ENCODE assay signal across 26 cellular contexts in the genomic region with DNA sequence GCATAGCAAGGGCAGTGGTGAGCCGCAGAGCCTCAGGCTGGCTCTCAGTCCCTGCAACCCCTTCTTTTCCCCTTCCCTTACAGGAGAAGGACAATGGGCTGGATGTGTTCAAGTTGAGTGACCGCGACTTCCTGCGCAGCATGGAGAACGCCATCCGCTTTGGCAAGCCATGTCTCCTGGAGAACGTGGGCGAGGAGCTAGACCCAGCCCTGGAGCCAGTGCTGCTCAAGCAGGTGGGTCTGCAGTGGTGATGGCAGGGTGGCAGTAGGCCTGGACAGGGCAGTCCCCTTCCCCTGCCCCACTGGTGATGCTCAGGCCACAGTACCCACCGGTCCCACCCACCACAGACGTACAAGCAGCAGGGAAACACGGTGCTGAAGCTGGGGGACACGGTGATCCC. TPM values are rescaled to one million over a fixed set of nuclear protein-coding genes. Genes with fewer than 3 reads are reported as not detected.
DNase-seq lines count a peak whose midpoint lies in the region; FAIRE-seq and TF ChIP-seq lines count a peak whose summit lies in the region.
"Had no signal": no experiment of that assay in that cellular context is flagged by ENCODE, and none has a peak within 500 bp of the region (broad histone marks: within the 10 kb centered on the region; RNA-seq: fewer than 3 reads in every experiment).

No MANE protein-coding gene starts in this region.

- H3K23ac ChIP-seq in mesenchymal stem cell (ENCODE audit: low read length in 2 of 2), result no peak overlapping the region

- no peak overlapping the region for H2BK120ac ChIP-seq in mesenchymal stem cell (ENCODE audit: low read depth, low read length)

- no peak overlapping the region for H2BK15ac ChIP-seq in mesenchymal stem cell (ENCODE audit: low read depth, poor library complexity, severe bottlenecking)

- no peaks in the 10 kb centered on the region for H3K4me1 Mint-ChIP-seq in activated T-cell treated with anti-CD3 and anti-CD28 coated beads, Interleukin-2, amount 50 U/mL, for 24 hours (ENCODE audit: low read depth)
- H3K4me1 Mint-ChIP-seq in chondrocyte (ENCODE audit: low read depth), result no peaks in the 10 kb centered on the region
- H3K4me1 Mint-ChIP-seq: B cell; CD4-positive, CD25-positive, alpha-beta regulatory T cell; GM23338 had no signal

- H3K27ac Mint-ChIP-seq in activated T-cell treated with anti-CD3 and anti-CD28 coated beads, Interleukin-2, amount 50 U/mL, for 24 hours, result peak overlapping the region; percentile 14
- H3K27ac Mint-ChIP-seq in chondrocyte (ENCODE audit: unreplicated experiment), result no peak overlapping the region
- H3K27ac Mint-ChIP-seq: B cell; CD8-positive, alpha-beta T cell; GM23338; HFFc6 had no signal

- peak; percentile 37 for FAIRE-seq in urothelium cell line (lab: Jason Lieb, UNC)
- FAIRE-seq in GM12891 (lab: Jason Lieb, UNC), result no peak
- FAIRE-seq: A204.1, G401.6, GM12878, GM18507, H54 had no signal

- no peak overlapping the region for H3K4me3 ChIP-seq in mesenchymal stem cell (ENCODE audit: insufficient read depth in 1 of 2, low read depth in 1 of 2, low read length in 2 of 2)
- H3K4me3 ChIP-seq: BLaER1, GM12878, GM23338, HAP-1 had no signal

- H3K36me3 Mint-ChIP-seq in activated T-cell treated with anti-CD3 and anti-CD28 coated beads, Interleukin-2, amount 50 U/mL, for 24 hours (ENCODE audit: low read depth), result peaks cover 30% of the 10 kb centered on the region
- H3K36me3 Mint-ChIP-seq in chondrocyte (ENCODE audit: low read depth), result peaks cover 10% of the 10 kb centered on the region

- no peak for DNase-seq in activated T-cell treated with anti-CD3 and anti-CD28 coated beads, Interleukin-2, amount 50 U/mL, for 24 hours
- no peak for DNase-seq in activated T-cell treated with anti-CD3 and anti-CD28 coated beads, Interleukin-2, amount 50 U/mL, for 48 hours
- peak; percentile 87 for DNase-seq in chondrocyte (ENCODE audit: low spot score)
- no peak for DNase-seq in mesenchymal stem cell
- DNase-seq in urothelium cell line (ENCODE audit: low spot score), result no peak
- DNase-seq in GM12891 (ENCODE audit: insufficient read length, low spot score), result no peak
- no peak for DNase-seq in NCI-H510A treated with DMSO at 0.1 percent for 48 hours (lab: John Stamatoyannopoulos, UW)
- DNase-seq in substantia nigra (lab: John Stamatoyannopoulos, UW), result no peak
- DNase-seq: Caco-2; CD4-positive, CD25-positive, alpha-beta regulatory T cell; CD8-positive, alpha-beta T cell; DMS153; DND-41; HFFc6 had no signal

- no peak overlapping the region for H3K27ac ChIP-seq in mesenchymal stem cell (ENCODE audit: low read length, poor library complexity, severe bottlenecking)
- H3K27ac ChIP-seq in substantia nigra (ENCODE audit: low read depth, low read length, poor library complexity, severe bottlenecking), result no peak overlapping the region
- H3K27ac ChIP-seq: 22Rv1, BLaER1, C4-2B had no signal

- H2BK5ac ChIP-seq in mesenchymal stem cell (ENCODE audit: low read depth, low read length, poor library complexity, severe bottlenecking), result no peak overlapping the region

- no peak overlapping the region for H3K4me2 ChIP-seq in mesenchymal stem cell (ENCODE audit: low read length, poor library complexity, severe bottlenecking)
- H3K4me2 ChIP-seq: BLaER1, GM23338 had no signal

- TF ChIP-seq CTCF in chondrocyte (IDR thresholded peaks at IDR 0.05), result no peak

- H2AFZ ChIP-seq in mesenchymal stem cell (ENCODE audit: low read depth, low read length), result no peak overlapping the region
- H2AFZ ChIP-seq: GM23338 had no signal

- H3K4me3 Mint-ChIP-seq in activated T-cell treated with anti-CD3 and anti-CD28 coated beads, Interleukin-2, amount 50 U/mL, for 24 hours, result no peak overlapping the region
- no peak overlapping the region for H3K4me3 Mint-ChIP-seq in chondrocyte (ENCODE audit: unreplicated experiment)
- H3K4me3 Mint-ChIP-seq: B cell; CD4-positive, CD25-positive, alpha-beta regulatory T cell; CD8-positive, alpha-beta T cell; GM23338; HFFc6 had no signal

- H2BK12ac ChIP-seq in mesenchymal stem cell (ENCODE audit: low read length in 2 of 2), result no peak overlapping the region

- H3K4ac ChIP-seq in mesenchymal stem cell (ENCODE audit: low read depth in 1 of 2, low read length in 2 of 2), result no peak overlapping the region

- no peaks in the 10 kb centered on the region for H3K4me1 ChIP-seq in mesenchymal stem cell (ENCODE audit: control insufficient read depth, insufficient read depth, low read depth, low read length)
- H3K4me1 ChIP-seq: Caco-2, HAP-1 had no signal

- no peaks in the 10 kb centered on the region for H3K79me1 ChIP-seq in mesenchymal stem cell (replicated peaks; ENCODE audit: low read length, poor library complexity, severe bottlenecking)

- H3K14ac ChIP-seq in mesenchymal stem cell (ENCODE audit: low read length in 2 of 2), result no peak overlapping the region

- H3K27me3 Mint-ChIP-seq in activated T-cell treated with anti-CD3 and anti-CD28 coated beads, Interleukin-2, amount 50 U/mL, for 24 hours, result no peaks in the 10 kb centered on the region
- no peaks in the 10 kb centered on the region for H3K27me3 Mint-ChIP-seq in chondrocyte (ENCODE audit: low read depth)
- H3K27me3 Mint-ChIP-seq: B cell; CD4-positive, CD25-positive, alpha-beta regulatory T cell had no signal

- no peak overlapping the region for H4K8ac ChIP-seq in mesenchymal stem cell (ENCODE audit: low read length)

- TF ChIP-seq POLR2A in GM12891 (IDR thresholded peaks at IDR 0.05; ENCODE audit: low read depth, low read length), result no peak

- H2AK5ac ChIP-seq in mesenchymal stem cell (ENCODE audit: low read length, severe bottlenecking), result no peak overlapping the region

- 95% methylated on average over 11 of the region's 12 CpGs for WGBS in mesenchymal stem cell

- H3K18ac ChIP-seq in mesenchymal stem cell (ENCODE audit: low read depth in 1 of 2, low read length in 2 of 2), result no peak overlapping the region

- peaks cover 0 to 9% of the 10 kb centered on the region in 2 experiments for H3K27me3 ChIP-seq in mesenchymal stem cell (ENCODE audit: control insufficient read depth in 1 of 2, insufficient read depth in 1 of 2, low read length in 2 of 2)
- H3K27me3 ChIP-seq: BLaER1 had no signal

- no peaks in the 10 kb centered on the region for H3K9me3 Mint-ChIP-seq in activated T-cell treated with anti-CD3 and anti-CD28 coated beads, Interleukin-2, amount 50 U/mL, for 24 hours
- no peaks in the 10 kb centered on the region for H3K9me3 Mint-ChIP-seq in chondrocyte (ENCODE audit: low read depth)
- H3K9me3 Mint-ChIP-seq: CD4-positive, CD25-positive, alpha-beta regulatory T cell; CD8-positive, alpha-beta T cell; GM23338; HFFc6 had no signal

- H3K9ac ChIP-seq in mesenchymal stem cell (ENCODE audit: low read length), result no peak overlapping the region
- H3K9ac ChIP-seq: BLaER1 had no signal

- H3K9me3 ChIP-seq in mesenchymal stem cell (ENCODE audit: control insufficient read depth, low read length), result no peaks in the 10 kb centered on the region
- H3K9me3 ChIP-seq: BLaER1, Caco-2, HAP-1 had no signal

- H4K91ac ChIP-seq in mesenchymal stem cell (ENCODE audit: low read length), result peak overlapping the region; percentile 27

- peaks cover 0 to 31% of the 10 kb centered on the region in 2 experiments for H3K36me3 ChIP-seq in mesenchymal stem cell (ENCODE audit: control insufficient read depth in 1 of 2, insufficient read depth in 2 of 2, low read depth in 1 of 2, low read length in 2 of 2)
- H3K36me3 ChIP-seq: HAP-1 had no signal

TF ChIP-seq in GM12891, 5 proteins besides CTCF, POLR2A, EP300 and RAD21:
- TF ChIP-seq PAX5 (IDR thresholded peaks at IDR 0.05; ENCODE audit: insufficient read depth, low read length, severe bottlenecking), result no peak
- TF ChIP-seq TAF1 (IDR thresholded peaks at IDR 0.05; ENCODE audit: low read depth, low read length), result no peak
- TF ChIP-seq POLR2AphosphoS5 (IDR thresholded peaks at IDR 0.05; ENCODE audit: low read depth, low read length), result no peak
- no peak for TF ChIP-seq SPI1 (IDR thresholded peaks at IDR 0.05; ENCODE audit: low read depth, low read length)
- no peak for TF ChIP-seq POU2F2 (IDR thresholded peaks at IDR 0.05; ENCODE audit: low read depth, low read length)

RNA-seq across cellular contexts. Expression of a gene that starts 18.7 kb away (rescaled TPM):
- total RNA-seq in chondrocyte, result 82.1 to 85.4 TPM (median 84.3 TPM) in 3 replicates
- 40.0 TPM for polyA plus RNA-seq in mesenchymal stem cell (2013, experiment 1 of 2)
- 38.7 TPM for polyA plus RNA-seq in mesenchymal stem cell (2013, experiment 2 of 2)
- 48.2 TPM for polyA plus RNA-seq in GM12891 (2012; ENCODE audit: low read depth, missing spikeins)

RNA-seq across cellular contexts. Expression of a gene that starts 19.4 kb away (rescaled TPM):
- 5.1 to 7.1 TPM (median 5.5 TPM) in 3 replicates for total RNA-seq in chondrocyte
- polyA plus RNA-seq in mesenchymal stem cell (2013, experiment 1 of 2), result 5.6 TPM
- polyA plus RNA-seq in mesenchymal stem cell (2013, experiment 2 of 2), result 5.8 TPM
- polyA plus RNA-seq in GM12891 (2012; ENCODE audit: low read depth, missing spikeins), result 3.9 TPM

RNA-seq across cellular contexts. Expression of a gene that starts 53.8 kb away (rescaled TPM):
- 0.17 TPM in 1 of 3 replicates, not detected in the others for total RNA-seq in chondrocyte
- 0.08 TPM for polyA plus RNA-seq in mesenchymal stem cell (2013, experiment 1 of 2)
- polyA plus RNA-seq in mesenchymal stem cell (2013, experiment 2 of 2), result 0.05 TPM
- polyA plus RNA-seq in GM12891 (2012; ENCODE audit: low read depth, missing spikeins), result 0.03 TPM
- total RNA-seq: GM12878, HFFc6 had no signal
- polyA plus RNA-seq: AG04450 had no signal
